Comparison of ENCODE assay signal across 11 cellular contexts in the genomic region with DNA sequence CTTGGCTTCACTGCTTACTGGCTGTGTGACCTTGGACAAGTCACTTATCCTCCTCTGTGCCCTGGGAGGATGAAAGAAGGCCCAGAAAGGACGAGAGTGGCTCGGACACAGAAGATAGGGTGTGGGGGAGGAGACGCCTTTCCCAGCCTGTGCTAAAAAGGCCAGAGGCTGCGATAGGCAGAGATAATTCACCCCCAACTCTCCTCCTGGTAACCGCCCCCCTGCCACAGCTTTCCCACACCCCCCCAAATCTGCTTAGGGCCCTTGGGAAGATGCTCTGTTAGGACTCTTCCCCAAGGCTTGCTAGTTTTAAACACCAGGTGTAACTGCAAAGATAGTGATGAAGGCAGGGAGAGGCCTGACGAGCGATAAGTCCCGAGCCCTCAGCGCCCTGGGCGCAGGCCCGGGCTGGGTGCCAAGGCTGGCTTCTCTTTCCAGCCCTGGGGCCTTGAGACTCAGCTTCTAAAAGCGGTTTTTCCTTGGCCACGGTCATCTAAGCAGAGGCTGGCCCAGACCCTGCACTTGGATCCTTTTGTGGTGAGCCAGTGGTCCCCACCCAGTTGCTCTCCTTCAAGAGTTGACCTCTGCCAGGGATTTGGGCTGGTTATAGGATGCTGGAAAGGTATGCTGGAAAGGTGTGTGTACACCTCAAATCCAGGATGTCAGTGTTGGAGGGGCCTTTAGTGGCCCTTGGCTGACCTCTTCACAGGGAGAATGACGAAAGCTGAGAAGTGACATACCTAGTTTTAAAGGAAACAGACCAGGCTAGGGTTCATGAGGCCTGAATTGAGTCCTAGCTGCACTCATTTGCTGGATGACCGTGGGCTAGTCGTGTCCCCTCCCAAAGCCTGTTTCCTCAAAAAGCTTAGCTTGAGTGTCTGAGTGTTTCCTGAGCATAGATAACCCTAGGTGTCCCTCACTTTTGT. TPM values are rescaled to one million over a fixed set of nuclear protein-coding genes. Genes with fewer than 3 reads are reported as not detected.
DNase-seq lines count a peak whose midpoint lies in the region; ATAC-seq, FAIRE-seq and TF ChIP-seq lines count a peak whose summit lies in the region.
"Had no signal": no experiment of that assay in that cellular context is flagged by ENCODE, and none has a peak within 500 bp of the region (broad histone marks: within the 10 kb centered on the region; RNA-seq: fewer than 3 reads in every experiment).

No MANE protein-coding gene starts in this region.

- H3K27me3 Mint-ChIP-seq in activated naive CD8-positive, alpha-beta T cell treated with anti-CD3 and anti-CD28 coated beads for 36 hours, result no peaks in the 10 kb centered on the region

- peaks cover 41% of the 10 kb centered on the region for H3K4me1 Mint-ChIP-seq in activated naive CD8-positive, alpha-beta T cell treated with anti-CD3 and anti-CD28 coated beads for 36 hours

- no peak for FAIRE-seq in kidney (lab: Jason Lieb, UNC)

- no peak overlapping the region for H3K4me3 Mint-ChIP-seq in activated naive CD8-positive, alpha-beta T cell treated with anti-CD3 and anti-CD28 coated beads for 36 hours

- H3K9me3 Mint-ChIP-seq in activated naive CD8-positive, alpha-beta T cell treated with anti-CD3 and anti-CD28 coated beads for 36 hours, result no peaks in the 10 kb centered on the region

- ATAC-seq in thoracic aorta (ENCODE audit: insufficient number of reproducible peaks, low FRiP score, low read depth) (no peak), HG02981 (IDR thresholded peaks at IDR 0.05; ENCODE audit: unreplicated experiment) (no peak)

- peak overlapping the region; percentile 58 for H3K27ac Mint-ChIP-seq in activated naive CD8-positive, alpha-beta T cell treated with anti-CD3 and anti-CD28 coated beads for 36 hours

- H3K36me3 ChIP-seq in kidney (ENCODE audit: control insufficient read depth in 1 of 2, insufficient read depth in 2 of 2, low read length in 2 of 2) (no peaks in the 10 kb centered on the region), thoracic aorta (no peaks in the 10 kb centered on the region)

- TF ChIP-seq CTCF in kidney (IDR thresholded peaks at IDR 0.05; ENCODE audit: borderline replicate concordance, extremely low read depth, insufficient read depth), result no peak
- TF ChIP-seq CTCF in thoracic aorta (IDR thresholded peaks at IDR 0.05), result no peak

- no peak overlapping the region for H3K9ac ChIP-seq in kidney (ENCODE audit: low read length in 2 of 2)

- no peak overlapping the region for H3K4me3 ChIP-seq in kidney (ENCODE audit: low read length in 2 of 2)
- H3K4me3 ChIP-seq in thoracic aorta, result no peak overlapping the region

- intact Hi-C loops in kidney (cut with DNase I), result no loop called here

- H3K27ac ChIP-seq in kidney (ENCODE audit: low read depth in 2 of 2, low read length in 2 of 2), result no peak overlapping the region
- H3K27ac ChIP-seq in thoracic aorta, result peak overlapping the region; percentile 90 to 94

- H3K4me1 ChIP-seq in kidney (ENCODE audit: control insufficient read depth in 1 of 2, insufficient read depth in 1 of 2, low read depth in 1 of 2, low read length in 2 of 2) (peaks cover 15 to 21% of the 10 kb centered on the region in 2 donors), thoracic aorta (ENCODE audit: control insufficient read depth in 1 of 2, low read depth in 2 of 2) (peaks cover 39 to 51% of the 10 kb centered on the region in 2 donors)

- peak; percentile 92 for DNase-seq in M059J (ENCODE audit: low read depth)
- DNase-seq in activated naive CD8-positive, alpha-beta T cell treated with anti-CD3 and anti-CD28 coated beads for 36 hours, result no peak
- DNase-seq in kidney, result peak; percentile 68
- DNase-seq in thoracic aorta (ENCODE audit: low spot score), result no peak
- no peak for DNase-seq in HuH-7 (ENCODE audit: low spot score)
- no peak for DNase-seq in NCI-H748 treated with DMSO at 0.1 percent for 48 hours (lab: John Stamatoyannopoulos, UW)
- DNase-seq: activated naive CD4-positive, alpha-beta T cell treated with Interleukin-2 at 50 U/mL for 16 hours; foreskin fibroblast; NCI-H345; T-helper 9 cell had no signal

- H3K9me3 ChIP-seq in kidney (ENCODE audit: control insufficient read depth in 1 of 2, low read length in 2 of 2) (no peaks in the 10 kb centered on the region), thoracic aorta (no peaks in the 10 kb centered on the region)

- H3K36me3 Mint-ChIP-seq in activated naive CD8-positive, alpha-beta T cell treated with anti-CD3 and anti-CD28 coated beads for 36 hours, result no peaks in the 10 kb centered on the region

- no peaks in the 10 kb centered on the region for H3K27me3 ChIP-seq in thoracic aorta (replicated peaks; ENCODE audit: insufficient read depth)

RNA-seq across cellular contexts. Expression of a gene that starts 3.4 kb away (rescaled TPM):
- 14.6 and 36.1 TPM in 2 replicates for total RNA-seq in M059J (2014; rRNA removed; shearing (Covaris generic))
- 10 to 100 TPM; 50.9 to 52.0 TPM for total RNA-seq in activated naive CD8-positive, alpha-beta T cell treated with anti-CD3 and anti-CD28 coated beads for 36 hours
- total RNA-seq in kidney, result 64.4 TPM
- 17.1 TPM for polyA plus RNA-seq in kidney (ENCODE audit: insufficient read depth, low read depth, low replicate concordance)
- 10 to 100 TPM; 53.3 to 67.1 TPM for total RNA-seq in thoracic aorta

RNA-seq across cellular contexts. Expression of a gene that starts 11.9 kb away (rescaled TPM):
- not detected in 2 replicates for total RNA-seq in M059J (2014; rRNA removed; shearing (Covaris generic))
- total RNA-seq in activated naive CD8-positive, alpha-beta T cell treated with anti-CD3 and anti-CD28 coated beads for 36 hours, result under 1 TPM in 1 of 2 experiments, not detected in 1; 0.38 TPM
- 4.2 TPM for total RNA-seq in kidney
- polyA plus RNA-seq in kidney (ENCODE audit: insufficient read depth, low read depth, low replicate concordance), result 5.5 TPM
- 100 to 1,000 TPM in 1 of 2 donors, 10 to 100 TPM in 1; 95.5 to 158 TPM for total RNA-seq in thoracic aorta

RNA-seq across cellular contexts. Expression of a gene that starts 24.0 kb away (rescaled TPM):
- 0.22 and 0.49 TPM in 2 replicates for total RNA-seq in M059J (2014; rRNA removed; shearing (Covaris generic))
- total RNA-seq in activated naive CD8-positive, alpha-beta T cell treated with anti-CD3 and anti-CD28 coated beads for 36 hours, result under 1 TPM; 0.47 to 0.66 TPM
- total RNA-seq in kidney (5.0 TPM), thoracic aorta (10 to 100 TPM in 1 of 2 donors, 1 to 10 TPM in 1; 9.7 to 11.5 TPM)
- 3.7 TPM for polyA plus RNA-seq in kidney (ENCODE audit: insufficient read depth, low read depth, low replicate concordance)

RNA-seq across cellular contexts. Expression of a gene that starts 47.5 kb away (rescaled TPM):
- 41.9 and 81.3 TPM in 2 replicates for total RNA-seq in M059J (2014; rRNA removed; shearing (Covaris generic))
- under 1 TPM; 0.72 to 0.78 TPM for total RNA-seq in activated naive CD8-positive, alpha-beta T cell treated with anti-CD3 and anti-CD28 coated beads for 36 hours
- total RNA-seq in kidney (142 TPM), thoracic aorta (100 to 1,000 TPM; 261 to 270 TPM)
- 9.2 TPM for polyA plus RNA-seq in kidney (ENCODE audit: insufficient read depth, low read depth, low replicate concordance)

RNA-seq across cellular contexts. Expression of a gene that starts 58.8 kb away (rescaled TPM):
- 27.2 and 38.2 TPM in 2 replicates for total RNA-seq in M059J (2014; rRNA removed; shearing (Covaris generic))
- 10 to 100 TPM in 1 of 2 experiments, 1 to 10 TPM in 1; 9.4 to 12.9 TPM for total RNA-seq in activated naive CD8-positive, alpha-beta T cell treated with anti-CD3 and anti-CD28 coated beads for 36 hours
- 41.9 TPM for total RNA-seq in kidney
- polyA plus RNA-seq in kidney (ENCODE audit: insufficient read depth, low read depth, low replicate concordance), result 121 TPM
- total RNA-seq in thoracic aorta, result 10 to 100 TPM; 35.5 to 74.9 TPM

Comparison
In these comparisons a context has a peak if more than half of its experiments do, and no peak if none do; other contexts are left out.
1. DNase-seq: peak in M059J (single experiment) and kidney (single experiment); none in activated naive CD8-positive, alpha-beta T cell treated with anti-CD3 and anti-CD28 coated beads for 36 hours (single experiment), thoracic aorta (single experiment), HuH-7 (single experiment) and NCI-H748 treated with DMSO at 0.1 percent for 48 hours (single experiment).
2. H3K27ac ChIP-seq: peak in thoracic aorta (2 of 2); none in kidney (0 of 2).
3. RNA of a gene that starts 11.9 kb away (total RNA-seq): 95.5 to 158 TPM in thoracic aorta; 4.2 TPM in kidney (single experiment), 0.38 TPM in activated naive CD8-positive, alpha-beta T cell treated with anti-CD3 and anti-CD28 coated beads for 36 hours and not detected in M059J; every median in the first group is over 10 times any median in the second.